Comparison of ENCODE assay signal across 14 cellular contexts in the genomic region with DNA sequence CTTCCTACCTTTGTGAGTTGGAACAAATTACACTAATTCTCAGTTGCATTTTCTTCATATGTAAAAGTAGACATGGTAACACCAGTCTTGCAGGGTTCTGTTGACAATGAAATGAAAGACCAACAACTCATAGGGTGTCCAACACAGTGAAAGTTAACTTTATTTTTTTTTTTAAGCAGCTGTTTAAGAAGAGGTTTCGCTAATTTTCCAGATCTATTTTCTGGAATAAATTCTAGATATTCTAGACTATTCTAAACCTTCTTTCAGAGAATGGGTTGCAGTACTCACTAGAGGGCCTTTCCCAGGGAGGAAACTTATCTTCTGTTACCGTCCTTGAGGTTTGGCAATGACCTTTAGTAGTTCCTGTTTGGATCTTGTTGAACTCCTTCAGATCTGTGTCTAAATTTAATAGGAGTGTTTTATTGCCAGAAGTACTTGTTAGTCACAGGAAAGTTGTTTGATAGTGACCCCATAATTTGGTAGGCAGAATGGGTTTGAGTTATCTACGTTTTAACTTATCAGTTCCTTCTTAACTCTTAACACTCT. TPM values are rescaled to one million over a fixed set of nuclear protein-coding genes. Genes with fewer than 3 reads are reported as not detected.
DNase-seq lines count a peak whose midpoint lies in the region; ATAC-seq and TF ChIP-seq lines count a peak whose summit lies in the region.
"Had no signal": no experiment of that assay in that cellular context is flagged by ENCODE, and none has a peak within 500 bp of the region (broad histone marks: within the 10 kb centered on the region; RNA-seq: fewer than 3 reads in every experiment).

No MANE protein-coding gene starts in this region.

- TF ChIP-seq EP300 in gastroesophageal sphincter (IDR thresholded peaks at IDR 0.05): no peak

- DNase-seq in KBM-7 (peak; percentile 48), SKM-1 (lab: John Stamatoyannopoulos, UW; ENCODE audit: unreplicated experiment) (peak; percentile 3), activated T-cell treated with anti-CD3 and anti-CD28 coated beads for 4 hours (no peak)
- no peak for DNase-seq in stimulated activated naive CD8-positive, alpha-beta T cell treated with anti-CD3 and anti-CD28 coated beads, Interleukin-15, Interleukin-2, amounts not matched to agents 100 U/mL and 50 U/mL, for 24 hours
- no peak for DNase-seq in activated CD4-positive, alpha-beta T cell treated with anti-CD3 and anti-CD28 coated beads for 4 hours
- DNase-seq in stimulated activated CD4-positive, alpha-beta T cell treated with anti-CD3 and anti-CD28 coated beads, Interleukin-2, amount 100 ng/mL, for 48 hours: no peak
- DNase-seq: activated naive CD8-positive, alpha-beta T cell treated with anti-CD3 and anti-CD28 coated beads, Interleukin-2, amount 10 ng/mL, durations not matched to agents 7 days and 5 days; NCI-H1436 treated with DMSO at 0.1 percent for 48 hours had no signal

- no peak for TF ChIP-seq CTCF in gastroesophageal sphincter (IDR thresholded peaks at IDR 0.05)

- no peaks in the 10 kb centered on the region for H3K27me3 ChIP-seq in gastroesophageal sphincter

- H3K9me3 ChIP-seq in gastroesophageal sphincter: no peaks in the 10 kb centered on the region

- no peak overlapping the region for H3K4me3 ChIP-seq in gastroesophageal sphincter

- TF ChIP-seq POLR2A in gastroesophageal sphincter (IDR thresholded peaks at IDR 0.05): no peak

- ATAC-seq in gastroesophageal sphincter (no peak), GM21447 (IDR thresholded peaks at IDR 0.05; ENCODE audit: unreplicated experiment) (no peak)
- peak; percentile 32 for ATAC-seq in stimulated activated naive CD8-positive, alpha-beta T cell treated with anti-CD3 and anti-CD28 coated beads, Interleukin-15, Interleukin-2, amounts not matched to agents 100 U/mL and 50 U/mL, for 24 hours

- H3K4me1 ChIP-seq in gastroesophageal sphincter: peaks cover 6 to 61% (median 21%) of the 10 kb centered on the region in 3 donors

- peak overlapping the region; percentile 12 to 36 (median 23) for H3K27ac ChIP-seq in gastroesophageal sphincter

- in situ Hi-C loops in KBM-7 (cut with MboI; ENCODE audit: low pct_unique_long_range_greater_than_20kb, low sequenced_read_pairs): no loop called here

- H3K36me3 ChIP-seq in gastroesophageal sphincter: no peaks in the 10 kb centered on the region

- WGBS in gastroesophageal sphincter (ENCODE audit: low coverage in 1 of 2), 2 donors: 31 to 42% methylated on average over 2 to 3 of the region's 3 CpGs

RNA-seq across cellular contexts. Expression of gene ART4, which starts 2.8 kb away (rescaled TPM):
- 1 to 10 TPM in 1 of 4 donors, under 1 TPM in 3; 0.13 to 1.7 (median 0.62) TPM for total RNA-seq in gastroesophageal sphincter
- total RNA-seq: activated naive CD8-positive, alpha-beta T cell treated with anti-CD3 and anti-CD28 coated beads, Interleukin-2, amount 10 ng/mL, durations not matched to agents 7 days and 5 days; frontal cortex; kidney epithelial cell; naive thymus-derived CD4-positive, alpha-beta T cell; RPMI7951 had no signal

RNA-seq across cellular contexts. Expression of gene SMCO3, which starts 32.1 kb away (rescaled TPM):
- under 1 TPM in 3 of 4 donors, not detected in 1; 0.13 to 0.57 (median 0.31) TPM for total RNA-seq in gastroesophageal sphincter
- total RNA-seq: activated naive CD8-positive, alpha-beta T cell treated with anti-CD3 and anti-CD28 coated beads, Interleukin-2, amount 10 ng/mL, durations not matched to agents 7 days and 5 days; kidney epithelial cell; naive thymus-derived CD4-positive, alpha-beta T cell; RPMI7951 had no signal

RNA-seq across cellular contexts. Expression of gene MGP, which starts 39.5 kb away (rescaled TPM):
- total RNA-seq in gastroesophageal sphincter: 100 to 1,000 TPM; 506 to 706 (median 636) TPM

RNA-seq across cellular contexts. Expression of gene C12orf60, which starts 42.6 kb away (rescaled TPM):
- 1 to 10 TPM in 2 of 4 donors, under 1 TPM in 2; 0.40 to 1.5 (median 1.0) TPM for total RNA-seq in gastroesophageal sphincter

RNA-seq across cellular contexts. Expression of gene WBP11, which starts 42.8 kb away (rescaled TPM):
- total RNA-seq in gastroesophageal sphincter: 10 to 100 TPM; 13.5 to 24.3 (median 21.1) TPM

Comparison
In these comparisons a context has a peak if more than half of its experiments do, and no peak if none do; other contexts are left out.
1. DNase-seq: peak in KBM-7 (single experiment) and SKM-1 (single experiment); none in stimulated activated naive CD8-positive, alpha-beta T cell treated with anti-CD3 and anti-CD28 coated beads, Interleukin-15, Interleukin-2, amounts not matched to agents 100 U/mL and 50 U/mL, for 24 hours (single experiment), activated CD4-positive, alpha-beta T cell treated with anti-CD3 and anti-CD28 coated beads for 4 hours (0 of 2), activated T-cell treated with anti-CD3 and anti-CD28 coated beads for 4 hours (single experiment) and stimulated activated CD4-positive, alpha-beta T cell treated with anti-CD3 and anti-CD28 coated beads, Interleukin-2, amount 100 ng/mL, for 48 hours (0 of 2).